ENCODE assay signal across 13 cellular contexts in the genomic region with DNA sequence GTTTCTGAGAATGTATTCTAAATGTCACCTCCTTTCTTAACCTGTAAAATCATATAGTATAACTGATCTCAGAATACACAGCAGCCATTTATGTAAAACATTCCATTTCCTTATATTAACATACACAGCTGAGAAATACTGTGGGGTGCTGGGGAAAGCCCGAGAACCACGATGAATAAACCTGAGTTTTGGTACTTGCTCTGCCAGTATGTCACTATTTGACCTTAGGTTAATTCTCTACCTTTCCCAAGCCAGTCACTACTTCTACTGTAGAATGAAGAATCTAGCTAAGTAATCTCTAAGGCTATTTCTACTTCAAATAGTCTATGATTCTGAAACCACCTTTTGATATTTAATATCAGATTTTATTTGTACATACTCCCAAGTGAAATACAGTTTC.
DNase-seq lines count a peak whose midpoint lies in the region; ATAC-seq, FAIRE-seq and TF ChIP-seq lines count a peak whose summit lies in the region.
"Had no signal": no experiment of that assay in that cellular context is flagged by ENCODE, and none has a peak within 500 bp of the region (broad histone marks: within the 10 kb centered on the region; RNA-seq: fewer than 3 reads in every experiment).

No MANE protein-coding gene starts in this region.

- no peaks in the 10 kb centered on the region for H3K79me2 ChIP-seq in osteoblast (ENCODE audit: insufficient read depth, low read length)

- H3K27ac ChIP-seq in osteoblast (ENCODE audit: low read depth, low read length) = no peak overlapping the region
- H3K27ac ChIP-seq: BLaER1 treated with 17β-estradiol and CSF1 and Interleukin-3, amounts not matched to agents 10 nM and 100 nM had no signal

- H3K4me1 ChIP-seq in osteoblast (ENCODE audit: insufficient read depth, low read length) = peaks cover 6% of the 10 kb centered on the region

- H3K4me2 ChIP-seq in osteoblast (ENCODE audit: insufficient read depth, low read length) = no peak overlapping the region
- H3K4me2 ChIP-seq: BLaER1 treated with 17β-estradiol and CSF1 and Interleukin-3, amounts not matched to agents 10 nM and 100 nM had no signal

- no peaks in the 10 kb centered on the region for H4K20me1 ChIP-seq in osteoblast (ENCODE audit: insufficient read depth, low read length)
- H4K20me1 ChIP-seq: BLaER1 treated with 17β-estradiol and CSF1 and Interleukin-3, amounts not matched to agents 10 nM and 100 nM had no signal

- DNase-seq in GM12892 (ENCODE audit: insufficient read length) (no peak), osteoblast (ENCODE audit: insufficient read length, low spot score, missing footprints) (peak; percentile 61), H54 (ENCODE audit: insufficient read length, low spot score) (no peak), NCI-H146 treated with DMSO at 0.1 percent for 48 hours (lab: John Stamatoyannopoulos, UW; ENCODE audit: unreplicated experiment) (no peak), NCI-H1048 (lab: John Stamatoyannopoulos, UW) (no peak), RKO (ENCODE audit: low spot score) (no peak)
- DNase-seq: foreskin melanocyte, Karpas-422, NCI-H2171 treated with DMSO at 0.1 percent for 48 hours, Right ventricle myocardium superior had no signal

- ATAC-seq in GM19455 (IDR thresholded peaks at IDR 0.05; ENCODE audit: unreplicated experiment) (peak; percentile 56), HG03108 (IDR thresholded peaks at IDR 0.05; ENCODE audit: unreplicated experiment) (peak; percentile 56)

- TF ChIP-seq CTCF in osteoblast (IDR thresholded peaks at IDR 0.05; ENCODE audit: extremely low read depth, low read depth, low read length) = no peak

- peak; percentile 88 for FAIRE-seq in GM12892 (lab: Jason Lieb, UNC)
- FAIRE-seq in H54 (lab: Jason Lieb, UNC) = no peak

- H3K27me3 ChIP-seq in osteoblast (ENCODE audit: insufficient read depth, low read length) = no peaks in the 10 kb centered on the region
- H3K27me3 ChIP-seq: BLaER1 treated with 17β-estradiol and CSF1 and Interleukin-3, amounts not matched to agents 10 nM and 100 nM had no signal

- peaks cover 16% of the 10 kb centered on the region for H3K36me3 ChIP-seq in osteoblast (ENCODE audit: insufficient read depth, low read length)

- H2AFZ ChIP-seq in osteoblast (ENCODE audit: low read length) = no peak overlapping the region

- no peak for TF ChIP-seq POLR2A in GM12892 (IDR thresholded peaks at IDR 0.05; ENCODE audit: low read depth, low read length)
- TF ChIP-seq POLR2A in H54 (IDR thresholded peaks at IDR 0.05; ENCODE audit: low read depth, low read length) = no peak

- H3K9me3 ChIP-seq in osteoblast (ENCODE audit: low read depth, low read length) = no peaks in the 10 kb centered on the region

- H3K4me3 ChIP-seq in osteoblast (ENCODE audit: insufficient read depth, low read length) = no peak overlapping the region
- H3K4me3 ChIP-seq: BLaER1 treated with 17β-estradiol and CSF1 and Interleukin-3, amounts not matched to agents 10 nM and 100 nM had no signal
